15 cellular contexts compared by ENCODE assay signal in genomic region chr17:48598727-48599126, GRCh38. TPM values are rescaled to one million over a fixed set of nuclear protein-coding genes. Genes with fewer than 3 reads are reported as not detected.
A peak's percentile ranks its signal among the peaks of the same experiment; 100 is the strongest.
DNase-seq lines count a peak whose midpoint lies in the region; ATAC-seq and TF ChIP-seq lines count a peak whose summit lies in the region.
"Had no signal": no experiment of that assay in that cellular context is flagged by ENCODE, and none has a peak within 500 bp of the region (broad histone marks: within the 10 kb centered on the region; RNA-seq: fewer than 3 reads in every experiment).

No MANE protein-coding gene starts in this region.

- peak overlapping the region; percentile 33 to 89 (median 80) for H3K4me3 Mint-ChIP-seq in CD4-positive, CD25-positive, alpha-beta regulatory T cell
- H3K4me3 Mint-ChIP-seq in natural killer cell treated with Interleukin-12 subunit alpha and Interleukin-12 subunit beta and Interleukin-15 and Interleukin-18, amount 100 ng/mL, for 72 hours, result peak overlapping the region; percentile 83

- peaks cover 99% of the 10 kb centered on the region for H3K79me2 ChIP-seq in Loucy (ENCODE audit: insufficient read depth, low read length)

- peaks cover 61% of the 10 kb centered on the region for H3K27me3 ChIP-seq in CD4-positive, CD25-positive, alpha-beta regulatory T cell (ENCODE audit: control insufficient read depth, insufficient read depth, low read length)
- H3K27me3 ChIP-seq in Loucy (ENCODE audit: insufficient read depth, low read length, poor library complexity, severe bottlenecking) (peaks cover 70% of the 10 kb centered on the region), colonic mucosa (no peaks in the 10 kb centered on the region)

- peak overlapping the region; percentile 100 for H3K9ac ChIP-seq in Loucy (ENCODE audit: low read depth, low read length, poor library complexity, severe bottlenecking)
- peak overlapping the region; percentile 82 to 87 for H3K9ac ChIP-seq in colonic mucosa (ENCODE audit: low read depth in 2 of 2, low read length in 2 of 2)

- H3K27me3 Mint-ChIP-seq in CD4-positive, CD25-positive, alpha-beta regulatory T cell, result peaks cover 88% of the 10 kb centered on the region
- peaks cover 55 to 78% of the 10 kb centered on the region in 2 donors for H3K27me3 Mint-ChIP-seq in natural killer cell treated with Interleukin-12 subunit alpha and Interleukin-12 subunit beta and Interleukin-15 and Interleukin-18, amount 100 ng/mL, for 72 hours

- H3K36me3 ChIP-seq in CD4-positive, CD25-positive, alpha-beta regulatory T cell (ENCODE audit: control insufficient read depth, insufficient read depth, low read length), result no peaks in the 10 kb centered on the region
- H3K36me3 ChIP-seq in Loucy (ENCODE audit: insufficient read depth, low read length) (peaks cover 88% of the 10 kb centered on the region), colonic mucosa (peaks cover 8% of the 10 kb centered on the region)
- H3K36me3 ChIP-seq: gastrocnemius medialis, left lung, ovary had no signal

- H3K27ac ChIP-seq in CD4-positive, CD25-positive, alpha-beta regulatory T cell (ENCODE audit: insufficient read depth, low read length, poor library complexity, severe bottlenecking), result no peak overlapping the region
- peak overlapping the region; percentile 73 for H3K27ac ChIP-seq in colonic mucosa
- H3K27ac ChIP-seq: ovary had no signal

- H3K4me1 Mint-ChIP-seq in CD4-positive, CD25-positive, alpha-beta regulatory T cell, result peaks cover 13 to 52% (median 28%) of the 10 kb centered on the region in 4 donors
- peaks cover 29 to 47% of the 10 kb centered on the region in 2 donors for H3K4me1 Mint-ChIP-seq in natural killer cell treated with Interleukin-12 subunit alpha and Interleukin-12 subunit beta and Interleukin-15 and Interleukin-18, amount 100 ng/mL, for 72 hours (ENCODE audit: low read depth in 2 of 2)

- H3F3A ChIP-seq in Loucy (ENCODE audit: low read depth), result 0 out of 2 replicates have a peak, but pooled peaks cover 4% of the 10 kb centered on the region

- no peak overlapping the region for H3K4me3 ChIP-seq in CD4-positive, CD25-positive, alpha-beta regulatory T cell (ENCODE audit: low read depth, low read length)
- peak overlapping the region; percentile 89 for H3K4me3 ChIP-seq in Loucy (ENCODE audit: low read length, poor library complexity, severe bottlenecking)
- H3K4me3 ChIP-seq in colonic mucosa, result no peak overlapping the region

- H3K9me3 Mint-ChIP-seq in CD4-positive, CD25-positive, alpha-beta regulatory T cell, result peaks cover 0 to 3% (median 0%) of the 10 kb centered on the region in 7 donors
- H3K9me3 Mint-ChIP-seq in natural killer cell treated with Interleukin-12 subunit alpha and Interleukin-12 subunit beta and Interleukin-15 and Interleukin-18, amount 100 ng/mL, for 72 hours, result no peaks in the 10 kb centered on the region

- ATAC-seq in CD4-positive, CD25-positive, alpha-beta regulatory T cell (ENCODE audit: low read depth in 2 of 2), result no peak
- ATAC-seq in natural killer cell treated with Interleukin-12 subunit alpha and Interleukin-12 subunit beta and Interleukin-15 and Interleukin-18, amount 100 ng/mL, for 72 hours, result no peak
- ATAC-seq in sciatic nerve, result no peak

- peak overlapping the region; percentile 98 for H3K4me2 ChIP-seq in Loucy (ENCODE audit: low read depth, low read length, poor library complexity, severe bottlenecking)

- H3K4me1 ChIP-seq in CD4-positive, CD25-positive, alpha-beta regulatory T cell (ENCODE audit: control insufficient read depth, insufficient read depth, low read length, poor library complexity, severe bottlenecking), result peaks cover 49% of the 10 kb centered on the region
- H3K4me1 ChIP-seq in Loucy (ENCODE audit: insufficient read depth, low read length, poor library complexity, severe bottlenecking) (peaks cover 25% of the 10 kb centered on the region), colonic mucosa (peaks cover 9% of the 10 kb centered on the region)

- H3K36me3 Mint-ChIP-seq in CD4-positive, CD25-positive, alpha-beta regulatory T cell, result peaks cover 3% of the 10 kb centered on the region
- H3K36me3 Mint-ChIP-seq in natural killer cell treated with Interleukin-12 subunit alpha and Interleukin-12 subunit beta and Interleukin-15 and Interleukin-18, amount 100 ng/mL, for 72 hours, result no peaks in the 10 kb centered on the region

- DNase-seq in CD4-positive, CD25-positive, alpha-beta regulatory T cell, result no peak
- DNase-seq in colonic mucosa (no peak), UCSD-AML1 (lab: John Stamatoyannopoulos, UW; ENCODE audit: unreplicated experiment) (no peak), G401 (ENCODE audit: low spot score) (no peak), sciatic nerve (ENCODE audit: low spot score) (no peak), germinal center (ENCODE audit: low spot score) (no peak)
- DNase-seq in natural killer cell treated with Interleukin-12 subunit alpha and Interleukin-12 subunit beta and Interleukin-15 and Interleukin-18, amount 100 ng/mL, for 72 hours (ENCODE audit: low spot score), result no peak
- DNase-seq: activated gamma-delta T cell treated with Interleukin-2 at 50 U/mL for 16 hours; gastrocnemius medialis; left lung; NCI-H524 treated with DMSO at 0.1 percent for 48 hours; ovary; stimulated activated CD4-positive, alpha-beta T cell treated with anti-CD3 and anti-CD28 coated beads, Interleukin-2, amount 100 ng/mL, for 24 hours; stimulated activated naive CD4-positive, alpha-beta T cell treated with Interleukin-2 at 50 U/mL for 16 hours had no signal

- H3K27ac Mint-ChIP-seq in CD4-positive, CD25-positive, alpha-beta regulatory T cell, result no peak overlapping the region
- no peak overlapping the region for H3K27ac Mint-ChIP-seq in natural killer cell treated with Interleukin-12 subunit alpha and Interleukin-12 subunit beta and Interleukin-15 and Interleukin-18, amount 100 ng/mL, for 72 hours

- H3K9me3 ChIP-seq in CD4-positive, CD25-positive, alpha-beta regulatory T cell (ENCODE audit: control insufficient read depth in 2 of 2, low read length in 2 of 2), result no peaks in the 10 kb centered on the region
- no peaks in the 10 kb centered on the region for H3K9me3 ChIP-seq in Loucy (ENCODE audit: insufficient read depth, low read depth, low read length)
- H3K9me3 ChIP-seq in colonic mucosa, result no peaks in the 10 kb centered on the region
- H3K9me3 ChIP-seq: gastrocnemius medialis, left lung had no signal

- H4K20me1 ChIP-seq in Loucy (ENCODE audit: insufficient read depth, low read length, poor library complexity, severe bottlenecking), result peaks cover 85% of the 10 kb centered on the region

- H3K9me2 ChIP-seq in Loucy (replicated peaks; ENCODE audit: low read depth, low read length), result no peaks in the 10 kb centered on the region

- TF ChIP-seq CTCF in Loucy (conservative IDR thresholded peaks at IDR 0.05; ENCODE audit: low read length) (no peak), colonic mucosa (IDR thresholded peaks at IDR 0.05) (no peak)

- H2AFZ ChIP-seq in Loucy (ENCODE audit: low read length), result no peak overlapping the region

- in situ Hi-C loops in G401 (cut with HindIII; ENCODE audit: low sequenced_read_pairs), result no loop called here

- intact Hi-C loops in colonic mucosa (cut with DNase I) (no loop called here), sciatic nerve (cut with DNase I) (loop anchor here (5.0 kb wide), 1 partner anchor 251 kb away; no protein-coding TSS in a partner anchor)

RNA-seq across cellular contexts. Expression of gene HOXB5, which starts 5.1 kb away (rescaled TPM):
- total RNA-seq in CD4-positive, CD25-positive, alpha-beta regulatory T cell, result not detected
- not detected for polyA plus RNA-seq in CD4-positive, CD25-positive, alpha-beta regulatory T cell
- total RNA-seq in colonic mucosa (10 to 100 TPM; 11.0 to 22.7 TPM), sciatic nerve (2.4 TPM)
- under 1 TPM in 1 of 2 donors, not detected in 1; 0.70 TPM for total RNA-seq in natural killer cell treated with Interleukin-12 subunit alpha and Interleukin-12 subunit beta and Interleukin-15 and Interleukin-18, amount 100 ng/mL, for 72 hours
- total RNA-seq in G401 (2014; rRNA removed; shearing (Covaris generic)), result 1.7 TPM in 1 of 2 replicates, not detected in the other
- total RNA-seq: gastrocnemius medialis had no signal

RNA-seq across cellular contexts. Expression of gene HOXB6, which starts 6.1 kb away (rescaled TPM):
- total RNA-seq in CD4-positive, CD25-positive, alpha-beta regulatory T cell, result not detected
- polyA plus RNA-seq in CD4-positive, CD25-positive, alpha-beta regulatory T cell, result not detected
- total RNA-seq in colonic mucosa (10 to 100 TPM; 30.0 to 71.0 TPM), sciatic nerve (6.3 TPM)
- total RNA-seq in natural killer cell treated with Interleukin-12 subunit alpha and Interleukin-12 subunit beta and Interleukin-15 and Interleukin-18, amount 100 ng/mL, for 72 hours, result 1 to 10 TPM; 1.9 to 2.2 TPM
- total RNA-seq in G401 (2014; rRNA removed; shearing (Covaris generic)), result 0.92 and 2.0 TPM in 2 replicates

RNA-seq across cellular contexts. Expression of gene HOXB3, which starts 8.7 kb away (rescaled TPM):
- total RNA-seq in CD4-positive, CD25-positive, alpha-beta regulatory T cell, result 8.1 TPM
- under 1 TPM in 2 of 4 donors, not detected in 2; 0.05 to 0.16 TPM for polyA plus RNA-seq in CD4-positive, CD25-positive, alpha-beta regulatory T cell
- total RNA-seq in colonic mucosa, result 10 to 100 TPM; 17.4 to 31.8 TPM
- total RNA-seq in natural killer cell treated with Interleukin-12 subunit alpha and Interleukin-12 subunit beta and Interleukin-15 and Interleukin-18, amount 100 ng/mL, for 72 hours, result 10 to 100 TPM in 1 of 2 donors, 1 to 10 TPM in 1; 9.0 to 15.4 TPM
- 0.74 and 12.0 TPM in 2 replicates for total RNA-seq in G401 (2014; rRNA removed; shearing (Covaris generic))
- 25.6 TPM for total RNA-seq in sciatic nerve

RNA-seq across cellular contexts. Expression of gene HOXB7, which starts 12.1 kb away (rescaled TPM):
- 2.1 TPM for total RNA-seq in CD4-positive, CD25-positive, alpha-beta regulatory T cell
- 1 to 10 TPM in 3 of 4 donors, under 1 TPM in 1; 0.77 to 7.2 (median 2.1) TPM for polyA plus RNA-seq in CD4-positive, CD25-positive, alpha-beta regulatory T cell
- total RNA-seq in colonic mucosa (10 to 100 TPM; 25.9 to 31.4 TPM), sciatic nerve (8.1 TPM)
- 1 to 10 TPM; 1.1 to 2.7 TPM for total RNA-seq in natural killer cell treated with Interleukin-12 subunit alpha and Interleukin-12 subunit beta and Interleukin-15 and Interleukin-18, amount 100 ng/mL, for 72 hours
- 9.1 and 12.8 TPM in 2 replicates for total RNA-seq in G401 (2014; rRNA removed; shearing (Covaris generic))

RNA-seq across cellular contexts. Expression of gene HOXB8, which starts 16.4 kb away (rescaled TPM):
- not detected for total RNA-seq in CD4-positive, CD25-positive, alpha-beta regulatory T cell
- polyA plus RNA-seq in CD4-positive, CD25-positive, alpha-beta regulatory T cell, result not detected
- total RNA-seq in colonic mucosa (1 to 10 TPM; 4.2 to 7.4 TPM), sciatic nerve (0.98 TPM)
- total RNA-seq in natural killer cell treated with Interleukin-12 subunit alpha and Interleukin-12 subunit beta and Interleukin-15 and Interleukin-18, amount 100 ng/mL, for 72 hours, result not detected
- 0.10 TPM in 1 of 2 replicates, not detected in the other for total RNA-seq in G401 (2014; rRNA removed; shearing (Covaris generic))
